ENCODE assay signal across 13 cellular contexts in the genomic region with DNA sequence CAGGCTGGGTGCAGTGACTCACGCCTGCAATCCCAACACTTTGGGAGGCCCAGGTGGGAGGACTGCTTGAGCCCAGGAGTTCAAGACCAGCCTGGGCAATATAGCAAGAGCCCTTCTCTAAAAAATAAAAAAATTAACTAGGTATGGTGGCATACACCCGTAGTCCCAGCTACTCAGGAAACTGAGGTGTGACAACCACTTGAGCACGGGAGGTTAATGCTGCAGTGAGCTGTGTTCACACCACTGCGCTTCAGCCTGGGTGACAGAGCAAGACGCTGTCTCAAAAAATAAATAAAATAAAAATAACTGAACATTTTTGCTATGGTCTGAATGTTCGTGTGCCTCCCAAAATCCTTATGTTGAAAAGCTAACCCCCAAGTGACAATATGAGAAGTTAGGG.
"Had no signal": no experiment of that assay in that cellular context is flagged by ENCODE, and none has a peak within 500 bp of the region (broad histone marks: within the 10 kb centered on the region; RNA-seq: fewer than 3 reads in every experiment).

No MANE protein-coding gene starts in this region.

- H3K4me3 ChIP-seq: pancreas, tibial artery, uterus had no signal

- H3K27ac ChIP-seq: pancreas, tibial artery, uterus had no signal

- H3K27me3 ChIP-seq: pancreas, tibial artery, uterus had no signal

- H3K27me3 Mint-ChIP-seq: activated naive CD8-positive, alpha-beta T cell; brain had no signal

- H3K4me1 ChIP-seq: pancreas, uterus had no signal

- H3K4me3 Mint-ChIP-seq: activated naive CD8-positive, alpha-beta T cell; brain had no signal

- H3K4me1 Mint-ChIP-seq: brain had no signal

- H3K36me3 ChIP-seq: pancreas, tibial artery, uterus had no signal

- H3K9me3 ChIP-seq: pancreas, tibial artery, uterus had no signal

- H3K27ac Mint-ChIP-seq: activated naive CD8-positive, alpha-beta T cell; brain had no signal

- DNase-seq: activated effector memory CD4-positive, alpha-beta T cell treated with Interleukin-2 at 50 U/mL for 16 hours; activated T-cell treated with anti-CD3 and anti-CD28 coated beads, Interleukin-2, amount 50 U/mL, for 1 hour; central memory CD4-positive, alpha-beta T cell; cortex of kidney; effector CD8-positive, alpha-beta T cell; foreskin melanocyte; pancreas; stimulated activated CD4-positive, alpha-beta T cell treated with anti-CD3 and anti-CD28 coated beads, Interleukin-12 subunit alpha, Interleukin-12 subunit beta, amount 100 ng/mL, for 4 hours; stimulated activated CD4-positive, alpha-beta T cell treated with anti-CD3 and anti-CD28 coated beads, Interleukin-2, amount 100 ng/mL, for 24 hours; tibial artery; uterus had no signal
